Comparison of ENCODE assay signal across 11 cellular contexts in the genomic region with DNA sequence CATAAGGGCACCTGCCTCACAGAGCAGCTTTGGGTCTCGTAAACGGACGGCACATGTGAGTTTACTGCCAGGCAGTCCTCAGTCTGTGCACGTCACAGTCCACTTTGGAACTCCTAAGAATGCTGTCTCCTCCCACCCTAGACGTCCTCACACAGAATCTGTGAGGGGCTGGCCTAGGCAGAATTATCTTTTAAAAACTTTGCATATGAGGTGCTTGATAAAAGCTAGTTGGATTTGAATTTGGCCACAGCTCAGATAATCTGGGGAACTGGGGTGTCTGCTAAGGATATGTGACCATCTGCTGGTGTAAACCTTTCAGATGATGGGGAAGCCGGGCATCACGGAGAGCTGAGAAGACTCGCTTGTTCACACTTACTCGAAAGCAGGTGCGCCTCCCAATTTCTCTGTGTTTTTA.
"Had no signal": no experiment of that assay in that cellular context is flagged by ENCODE, and none has a peak within 500 bp of the region (broad histone marks: within the 10 kb centered on the region; RNA-seq: fewer than 3 reads in every experiment).

No MANE protein-coding gene starts in this region.

- H3K4me1 Mint-ChIP-seq: neural crest cell had no signal

- H3K27me3 ChIP-seq: brain microvascular endothelial cell, tibial artery had no signal

- H3K36me3 Mint-ChIP-seq: activated naive CD8-positive, alpha-beta T cell treated with anti-CD3 and anti-CD28 coated beads for 36 hours had no signal

- H3K9me3 ChIP-seq: tibial artery had no signal

- H2AFZ ChIP-seq: parathyroid adenoma had no signal

- H3K4me1 ChIP-seq: parathyroid adenoma had no signal

- DNase-seq: activated gamma-delta T cell treated with Interleukin-2 at 50 U/mL for 16 hours; activated naive CD8-positive, alpha-beta T cell treated with anti-CD3 and anti-CD28 coated beads for 36 hours; activated T-cell treated with anti-CD3 and anti-CD28 coated beads, Interleukin-2, amount 50 U/mL, for 24 hours; brain microvascular endothelial cell; foreskin melanocyte; left ventricle myocardium inferior; mesendoderm; small intestine had no signal

- H3K36me3 ChIP-seq: brain microvascular endothelial cell, left ventricle myocardium inferior, tibial artery had no signal

- H3K27me3 Mint-ChIP-seq: activated naive CD8-positive, alpha-beta T cell treated with anti-CD3 and anti-CD28 coated beads for 36 hours had no signal

- H3K27ac Mint-ChIP-seq: activated naive CD8-positive, alpha-beta T cell treated with anti-CD3 and anti-CD28 coated beads for 36 hours; activated T-cell treated with anti-CD3 and anti-CD28 coated beads, Interleukin-2, amount 50 U/mL, for 24 hours had no signal

- H3K4me3 Mint-ChIP-seq: activated naive CD8-positive, alpha-beta T cell treated with anti-CD3 and anti-CD28 coated beads for 36 hours; activated T-cell treated with anti-CD3 and anti-CD28 coated beads, Interleukin-2, amount 50 U/mL, for 24 hours; neural crest cell had no signal

- H3K4me3 ChIP-seq: left ventricle myocardium inferior, tibial artery had no signal

- H3K9ac ChIP-seq: parathyroid adenoma had no signal

- H3K27ac ChIP-seq: brain microvascular endothelial cell, left ventricle myocardium inferior, parathyroid adenoma had no signal
